In genomic region chr20:59640267-59640666, GRCh38 we compare ENCODE assay signal across 27 cellular contexts. TPM values are rescaled to one million over a fixed set of nuclear protein-coding genes. Genes with fewer than 3 reads are reported as not detected.
A peak's percentile ranks its signal among the peaks of the same experiment; 100 is the strongest.
DNase-seq lines count a peak whose midpoint lies in the region; ATAC-seq and TF ChIP-seq lines count a peak whose summit lies in the region.
"Had no signal": no experiment of that assay in that cellular context is flagged by ENCODE, and none has a peak within 500 bp of the region (broad histone marks: within the 10 kb centered on the region; RNA-seq: fewer than 3 reads in every experiment).

No MANE protein-coding gene starts in this region.

- H3K27ac ChIP-seq in angular gyrus (ENCODE audit: low read depth, low read length): peak overlapping the region; percentile 26
- no peak overlapping the region for H3K27ac ChIP-seq in lung (ENCODE audit: low read depth in 1 of 2, low read length in 1 of 2)
- peak overlapping the region; percentile 13 for H3K27ac ChIP-seq in substantia nigra (ENCODE audit: low read depth, low read length, poor library complexity, severe bottlenecking)
- H3K27ac ChIP-seq: GM23248, SJCRH30 had no signal

- no peaks in the 10 kb centered on the region for H3K27me3 ChIP-seq in lung (ENCODE audit: control insufficient read depth, insufficient read depth)
- H3K27me3 ChIP-seq: MG63 had no signal

- H3K36me3 ChIP-seq in lung (ENCODE audit: control insufficient read depth in 2 of 2, insufficient read depth in 2 of 2, low read length in 2 of 2): no peaks in the 10 kb centered on the region
- H3K36me3 ChIP-seq: MG63, SJCRH30 had no signal

- peak; percentile 17 for DNase-seq in activated effector memory CD4-positive, alpha-beta T cell treated with anti-CD3 and anti-CD28 coated beads, Interleukin-2, amount 50 U/mL, for 16 hours
- DNase-seq in activated effector memory CD4-positive, alpha-beta T cell treated with Interleukin-2 at 50 U/mL for 16 hours: no peak
- DNase-seq in lung (ENCODE audit: low spot score) (peak; percentile 11), substantia nigra (lab: John Stamatoyannopoulos, UW) (no peak), GOT3 (lab: John Stamatoyannopoulos, UW) (no peak), putamen (ENCODE audit: low spot score) (no peak)
- DNase-seq: 8988T, Calu3, DMS79 treated with DMSO at 0.1 percent for 48 hours, GF-D8, GM23248, H9, KG1, MG63, NCI-H1417 treated with DMSO at 0.1 percent for 48 hours, NCI-H1694 treated with DMSO at 0.1 percent for 48 hours, NCI-H2081, NCI-H226, NCI-H510A, NCI-H774, PC-3, SJCRH30 had no signal

- ATAC-seq in lung (ENCODE audit: insufficient read depth, low FRiP score) (no peak), GM18511 (IDR thresholded peaks at IDR 0.05; ENCODE audit: unreplicated experiment) (no peak)
- ATAC-seq: PC-3, SK-N-SH treated with all-trans-retinoic acid at 6 μM for 48 hours had no signal

- no peaks in the 10 kb centered on the region for H3K4me1 ChIP-seq in lung (ENCODE audit: control insufficient read depth in 2 of 2, insufficient read depth in 2 of 2, low read length in 2 of 2)
- H3K4me1 ChIP-seq: SJCRH30 had no signal

- H3K4me3 ChIP-seq in lung: no peak overlapping the region
- H3K4me3 ChIP-seq: GM23248, MG63, SJCRH30 had no signal

- peaks cover 0 to 2% of the 10 kb centered on the region in 2 donors for H3K9me3 ChIP-seq in lung (ENCODE audit: control insufficient read depth in 2 of 2, insufficient read depth in 1 of 2, low read length in 1 of 2)
- H3K9me3 ChIP-seq: MG63, SJCRH30 had no signal

- no peak for TF ChIP-seq CTCF in lung (IDR thresholded peaks at IDR 0.05; ENCODE audit: control extremely low read depth, extremely low read depth)

- 82 to 89% methylated on average over 5 of the region's 5 CpGs for WGBS in lung, 2 donors

RNA-seq across cellular contexts. Expression of gene PHACTR3, which starts 35.9 kb away (rescaled TPM):
- 10 to 100 TPM in 1 of 2 donors, 1 to 10 TPM in 1; 3.8 to 12.0 TPM for total RNA-seq in lung
- polyA plus RNA-seq in lung: 1 to 10 TPM; 5.3 to 6.6 TPM
- total RNA-seq: GM23248, H9, HT1080, SJCRH30 had no signal
- polyA plus RNA-seq: BJ, GM23248 had no signal

Comparison
In these comparisons a context has a peak if more than half of its experiments do, and no peak if none do; other contexts are left out.
1. DNase-seq: peak in activated effector memory CD4-positive, alpha-beta T cell treated with anti-CD3 and anti-CD28 coated beads, Interleukin-2, amount 50 U/mL, for 16 hours (single experiment) and lung (single experiment); none in activated effector memory CD4-positive, alpha-beta T cell treated with Interleukin-2 at 50 U/mL for 16 hours (single experiment), substantia nigra (0 of 49), GOT3 (single experiment) and putamen (single experiment).
2. H3K27ac ChIP-seq: peak in angular gyrus (single experiment) and substantia nigra (single experiment); none in lung (0 of 2).